8 cellular contexts compared by ENCODE assay signal in genomic region chr19:17106964-17107363, GRCh38. TPM values are rescaled to one million over a fixed set of nuclear protein-coding genes. Genes with fewer than 3 reads are reported as not detected.
A peak's percentile ranks its signal among the peaks of the same experiment; 100 is the strongest.
DNase-seq lines count a peak whose midpoint lies in the region; ATAC-seq, FAIRE-seq and TF ChIP-seq lines count a peak whose summit lies in the region.
"Not testable (repeated sequence)": the region's sequence is repeated elsewhere in the genome, so short reads cannot be mapped to it uniquely, and the experiment has no call there.

No MANE protein-coding gene starts in this region.

- H3K9me2 ChIP-seq in HCT116 (ENCODE audit: insufficient read depth), result not testable (repeated sequence)

- H4K20me1 ChIP-seq in HCT116 (ENCODE audit: insufficient read depth), result not testable (repeated sequence)
- H4K20me1 ChIP-seq in astrocyte (ENCODE audit: insufficient read depth, low read length), result peaks cover 56% of the 10 kb centered on the region

- WGBS in esophagus muscularis mucosa, result 98% methylated on average over 4 of the region's 4 CpGs
- WGBS in psoas muscle, 3 donors, result 95 to 98% (median 95%) methylated on average over 4 of the region's 4 CpGs

- RAD21 ChIA-PET in HCT116 (lab: Charles Lee; ENCODE audit: low non-redundant PET in 1 of 2, low total read pairs in 2 of 2, uncharacterized antibody in 2 of 2, unreplicated experiment in 2 of 2), result not testable (repeated sequence)

- H3K4me2 ChIP-seq in HCT116 (ENCODE audit: low read length) (peak overlapping the region; percentile 80), astrocyte (ENCODE audit: low read length) (peak overlapping the region; percentile 78)

- CTCF ChIA-PET in HCT116 (lab: Charles Lee), result not testable (repeated sequence)

- H3K36me3 ChIP-seq in ACC112 (ENCODE audit: insufficient read depth, low read length), result not testable (repeated sequence)
- H3K36me3 ChIP-seq in HCT116 (ENCODE audit: control insufficient read depth in 1 of 2, insufficient read depth in 2 of 2, low read length in 2 of 2) (peaks cover 13% of the 10 kb centered on the region in 2 experiments; a peak in 3 of 4 replicates), Peyer's patch (peaks cover 0 to 37% (median 0%) of the 10 kb centered on the region in 3 donors), astrocyte (ENCODE audit: insufficient read depth, low read length) (peaks cover 21% of the 10 kb centered on the region), esophagus muscularis mucosa (peaks cover 22 to 67% (median 44%) of the 10 kb centered on the region in 4 donors), left lung (peaks cover 0 to 53% of the 10 kb centered on the region in 2 donors), psoas muscle (ENCODE audit: insufficient read depth in 1 of 2, low read depth in 1 of 2) (peaks cover 0 to 16% of the 10 kb centered on the region in 2 donors)

- peaks cover 27% of the 10 kb centered on the region for H3K36me3 Mint-ChIP-seq in astrocyte (ENCODE audit: low read depth, unreplicated experiment)

- intact Hi-C loops in HCT116 (cut with micrococcal nuclease); esophagus muscularis mucosa (cut with DNase I); left lung (cut with DNase I); psoas muscle (cut with DNase I): not testable (repeated sequence)

- not testable (repeated sequence) for H3K9me3 Mint-ChIP-seq in astrocyte (ENCODE audit: unreplicated experiment)

- not testable (repeated sequence) for TF ChIP-seq CTCF in HCT116 (IDR thresholded peaks at IDR 0.05 in 2 of 3, conservative IDR thresholded peaks at IDR 0.05 in 1 of 3; ENCODE audit: borderline replicate concordance in 1 of 3, insufficient read depth in 1 of 3, low read depth in 2 of 3, low read length in 2 of 3); Peyer's patch (IDR thresholded peaks at IDR 0.05); astrocyte (IDR thresholded peaks at IDR 0.05; ENCODE audit: insufficient read depth, low read depth, low read length); esophagus muscularis mucosa (IDR thresholded peaks at IDR 0.05); left lung (IDR thresholded peaks at IDR 0.05); psoas muscle (IDR thresholded peaks at IDR 0.05)

- H3K79me2 ChIP-seq in ACC112 (ENCODE audit: control insufficient read depth, insufficient read depth, low read length, unreplicated experiment) (peaks cover 54% of the 10 kb centered on the region), HCT116 (ENCODE audit: insufficient read depth, low read length) (peaks cover 80% of the 10 kb centered on the region), astrocyte (ENCODE audit: insufficient read depth, low read length) (peaks cover 85% of the 10 kb centered on the region)

- TF ChIP-seq RAD21 in HCT116 (IDR thresholded peaks at IDR 0.05; ENCODE audit: low read depth), result not testable (repeated sequence)

- H3K9ac ChIP-seq in HCT116 (ENCODE audit: low read length), result peak overlapping the region; percentile 56
- peak overlapping the region; percentile 70 for H3K9ac ChIP-seq in astrocyte (ENCODE audit: low read length)

- not testable (repeated sequence) for H3K27me3 ChIP-seq in ACC112 (ENCODE audit: insufficient read depth, low read length); HCT116 (ENCODE audit: insufficient read depth, low read length); Peyer's patch; astrocyte (ENCODE audit: insufficient read depth, low read length); esophagus muscularis mucosa; left lung; psoas muscle (ENCODE audit: insufficient read depth in 3 of 3, low read length in 2 of 3)

- not testable (repeated sequence) for DNase-seq in HCT116 (ENCODE audit: low read depth, low spot score); Peyer's patch; astrocyte (ENCODE audit: low read depth); esophagus muscularis mucosa (ENCODE audit: extremely low spot score); left lung; psoas muscle; substantia nigra (lab: John Stamatoyannopoulos, UW)

- H3K27me3 Mint-ChIP-seq in astrocyte (ENCODE audit: low read depth, unreplicated experiment), result not testable (repeated sequence)

- peaks cover 14% of the 10 kb centered on the region for H3K4me1 ChIP-seq in ACC112 (ENCODE audit: control insufficient read depth, insufficient read depth, low read length, unreplicated experiment)
- H3K4me1 ChIP-seq in HCT116 (ENCODE audit: control insufficient read depth in 1 of 2, insufficient read depth in 2 of 2, low read length in 2 of 2), result peaks cover 21 to 24% of the 10 kb centered on the region in 2 experiments
- peaks cover 0 to 25% (median 14%) of the 10 kb centered on the region in 4 donors for H3K4me1 ChIP-seq in Peyer's patch
- H3K4me1 ChIP-seq in astrocyte (ENCODE audit: insufficient read depth, low read length), result peaks cover 17% of the 10 kb centered on the region
- H3K4me1 ChIP-seq in esophagus muscularis mucosa, result peaks cover 24 to 44% (median 38%) of the 10 kb centered on the region in 4 donors
- peaks cover 0 to 78% of the 10 kb centered on the region in 2 donors for H3K4me1 ChIP-seq in left lung
- peaks cover 10% of the 10 kb centered on the region for H3K4me1 ChIP-seq in psoas muscle

- not testable (repeated sequence) for ATAC-seq in HCT116, left lung, psoas muscle

- H3K27ac ChIP-seq in ACC112 (ENCODE audit: low read depth, low read length) (peak overlapping the region; percentile 96), HCT116 (ENCODE audit: low read depth, low read length) (peak overlapping the region; percentile 79), Peyer's patch (peak overlapping the region; percentile 38 to 83 (median 81)), astrocyte (ENCODE audit: low read depth, low read length) (peak overlapping the region; percentile 85), esophagus muscularis mucosa (replicated peaks in 1 of 4) (peak overlapping the region; percentile 77 to 87 (median 80)), left lung (peak overlapping the region; percentile 58 to 93), psoas muscle (peak overlapping the region; percentile 67), substantia nigra (ENCODE audit: low read depth, low read length, poor library complexity, severe bottlenecking) (peak overlapping the region; percentile 72)

- H3K9me3 ChIP-seq in HCT116 (ENCODE audit: control insufficient read depth in 1 of 2, insufficient read depth in 1 of 2, low read depth in 1 of 2, low read length in 2 of 2); Peyer's patch; astrocyte (ENCODE audit: insufficient read depth, low read depth, low read length); esophagus muscularis mucosa; left lung; psoas muscle: not testable (repeated sequence)

- H3K27ac Mint-ChIP-seq in astrocyte (ENCODE audit: unreplicated experiment), result peak overlapping the region; percentile 92

- not testable (repeated sequence) for TF ChIP-seq EP300 in esophagus muscularis mucosa (IDR thresholded peaks at IDR 0.05)

- not testable (repeated sequence) for BruUV-seq in HCT116 (replicated peaks; lab: Mats Ljungman, UMichigan)

- not testable (repeated sequence) for FAIRE-seq in astrocyte (lab: Jason Lieb, UNC)

- not testable (repeated sequence) for TF ChIP-seq POLR2A in HCT116 (IDR thresholded peaks at IDR 0.05; ENCODE audit: borderline replicate concordance, extremely low read depth, insufficient read depth, insufficient read length); Peyer's patch (IDR thresholded peaks at IDR 0.05); esophagus muscularis mucosa (IDR thresholded peaks at IDR 0.05; ENCODE audit: low read depth)

- not testable (repeated sequence) for H2AFZ ChIP-seq in ACC112 (ENCODE audit: low read length, unreplicated experiment); HCT116 (ENCODE audit: low read depth, low read length, poor library complexity, severe bottlenecking); astrocyte (ENCODE audit: low read depth, low read length)

- 0 out of 2 replicates have a peak overlapping the region, but pooled peaks have one; percentile 53 for H3K4me3 ChIP-seq in ACC112 (ENCODE audit: low read depth, low read length)
- H3K4me3 ChIP-seq in HCT116 (replicated peaks in 1 of 2; ENCODE audit: low read depth in 1 of 2, low read length in 2 of 2); Peyer's patch; astrocyte (ENCODE audit: insufficient read depth, low read depth, low read length); esophagus muscularis mucosa; left lung; psoas muscle: not testable (repeated sequence)

- peaks cover 26% of the 10 kb centered on the region for H3K4me1 Mint-ChIP-seq in astrocyte (ENCODE audit: low read depth, unreplicated experiment)

- POLR2A ChIA-PET in HCT116 (lab: Charles Lee), result interaction anchor here (1.8 kb wide), 1 partner anchor 11 kb away, joined by 5 read pairs; no protein-coding TSS in a partner anchor

- H3K4me3 Mint-ChIP-seq in astrocyte (ENCODE audit: unreplicated experiment), result not testable (repeated sequence)

RNA-seq across cellular contexts. Expression of gene MYO9B, which starts 31.4 kb away (rescaled TPM):
- 74.6 TPM for total RNA-seq in HCT116 (2021; ENCODE audit: unreplicated experiment)
- polyA plus RNA-seq in HCT116 (2012), result 51.3 and 57.0 TPM in 2 replicates
- 100 to 1,000 TPM in 3 of 4 donors, 10 to 100 TPM in 1; 65.3 to 578 (median 143) TPM for total RNA-seq in Peyer's patch
- total RNA-seq in astrocyte, result 117 and 123 TPM in 2 replicates
- total RNA-seq in esophagus muscularis mucosa, result 10 to 100 TPM; 52.6 to 73.3 (median 57.7) TPM
- 100 to 1,000 TPM in 1 of 2 donors, 10 to 100 TPM in 1; 89.5 to 149 TPM for total RNA-seq in left lung
- 10 to 100 TPM; 13.8 to 16.4 (median 14.5) TPM for total RNA-seq in psoas muscle
- 10 to 100 TPM in 2 of 3 donors, 1 to 10 TPM in 1; 9.0 to 23.7 (median 18.9) TPM for polyA plus RNA-seq in psoas muscle

RNA-seq across cellular contexts. Expression of gene HAUS8, which starts 31.7 kb away (rescaled TPM):
- 23.6 TPM for total RNA-seq in HCT116 (2021; ENCODE audit: unreplicated experiment)
- polyA plus RNA-seq in HCT116 (2012), result 11.7 and 13.8 TPM in 2 replicates
- total RNA-seq in Peyer's patch, result 10 to 100 TPM in 2 of 4 donors, 1 to 10 TPM in 2; 9.7 to 29.7 (median 10.1) TPM
- total RNA-seq in astrocyte, result 5.6 and 7.6 TPM in 2 replicates
- total RNA-seq in esophagus muscularis mucosa, result 1 to 10 TPM; 3.3 to 6.6 (median 4.6) TPM
- total RNA-seq in left lung, result 10 to 100 TPM in 1 of 2 donors, 1 to 10 TPM in 1; 8.4 to 11.6 TPM
- 1 to 10 TPM; 1.8 to 5.9 (median 3.6) TPM for total RNA-seq in psoas muscle
- polyA plus RNA-seq in psoas muscle, result 1 to 10 TPM; 4.2 to 5.7 (median 5.0) TPM
